8 cellular contexts compared by ENCODE assay signal in the genomic region with DNA sequence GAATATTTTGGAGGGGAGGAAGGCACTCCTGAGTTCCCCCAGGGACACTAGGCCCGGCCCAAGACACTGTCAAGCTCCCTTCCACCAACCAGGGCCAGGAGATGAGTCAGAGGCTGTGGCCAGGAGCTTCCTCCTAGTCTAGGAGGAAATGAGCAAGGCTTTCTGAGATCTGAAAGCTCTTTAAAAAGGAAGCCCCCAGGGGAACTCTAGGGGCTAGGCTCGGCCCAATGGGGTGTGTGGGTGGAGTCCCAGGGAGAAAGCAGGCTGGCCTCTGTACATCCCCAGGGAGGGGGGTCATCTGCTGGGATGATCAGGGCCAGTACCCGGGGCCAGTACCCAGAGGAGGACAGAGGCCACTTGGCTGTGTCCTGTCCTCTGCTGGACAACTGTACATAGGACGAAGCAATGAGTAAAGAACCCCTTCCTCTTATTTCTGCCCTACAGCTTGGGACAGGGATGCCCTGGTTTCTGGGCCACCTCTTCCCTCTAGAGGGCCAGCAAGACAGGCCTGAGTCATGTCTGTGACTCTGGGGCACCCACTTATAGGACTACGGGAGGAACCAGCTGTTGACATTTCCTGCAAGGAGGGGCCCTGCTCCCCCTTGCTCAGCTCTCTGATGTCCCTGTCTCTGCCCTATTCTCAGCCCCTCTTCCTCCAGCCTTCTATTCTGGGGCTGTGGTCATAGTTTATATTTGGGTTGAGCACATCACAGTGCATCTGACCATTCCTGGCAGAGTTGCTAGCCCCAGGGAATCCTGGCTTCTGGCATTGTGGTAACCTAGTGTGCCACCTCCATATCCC. TPM values are rescaled to one million over a fixed set of nuclear protein-coding genes. Genes with fewer than 3 reads are reported as not detected.
DNase-seq lines count a peak whose midpoint lies in the region; ATAC-seq and TF ChIP-seq lines count a peak whose summit lies in the region.

No MANE protein-coding gene starts in this region.

- no peaks in the 10 kb centered on the region for H4K20me1 ChIP-seq in PC-3 (ENCODE audit: low read length)

- no TSS peak for BruUV-seq in PC-3 (replicated peaks; lab: Mats Ljungman, UMichigan)

- peaks cover 68% of the 10 kb centered on the region for H3K4me1 ChIP-seq in PC-3 (ENCODE audit: insufficient read depth, low read length)
- H3K4me1 ChIP-seq in gastroesophageal sphincter, result peaks cover 0 to 90% (median 45%) of the 10 kb centered on the region in 3 donors

- peaks cover 15% of the 10 kb centered on the region for H3F3A ChIP-seq in PC-3 (ENCODE audit: low read length, unreplicated experiment)

- peak overlapping the region; percentile 31 for H3K9ac ChIP-seq in PC-3 (ENCODE audit: low read length)

- H3K27ac ChIP-seq in PC-3 (ENCODE audit: low read length) (peak overlapping the region; percentile 88), gastroesophageal sphincter (peak overlapping the region in 3 of 4 donors; percentile 83 to 87 (median 86))

- H3K4me2 ChIP-seq in PC-3 (ENCODE audit: low read length), result peak overlapping the region; percentile 95

- no peaks in the 10 kb centered on the region for H3K9me2 ChIP-seq in PC-3 (replicated peaks; ENCODE audit: low read length)

- peaks cover 60% of the 10 kb centered on the region for H3K79me2 ChIP-seq in PC-3 (ENCODE audit: low read length)

- peak; percentile 14; the same call in 1 of the 2 replicates for TF ChIP-seq CTCF in PC-3 (conservative IDR thresholded peaks at IDR 0.05; ENCODE audit: low read depth, low read length)
- no peak for TF ChIP-seq CTCF in gastroesophageal sphincter (IDR thresholded peaks at IDR 0.05)

- POLR2A ChIA-PET in PC-3 (lab: Charles Lee; ENCODE audit: unreplicated experiment), result interaction anchor here (0.5 kb wide), 1 partner anchor 309 kb away, joined by 5 read pairs; no protein-coding TSS in a partner anchor

- H2AFZ ChIP-seq in PC-3 (ENCODE audit: low read length), result no peak overlapping the region

- H3K9me3 ChIP-seq in PC-3 (ENCODE audit: low read length) (no peaks in the 10 kb centered on the region), gastroesophageal sphincter (no peaks in the 10 kb centered on the region)

- 10 to 31% methylated on average over 2 of the region's 5 CpGs for WGBS in gastroesophageal sphincter (ENCODE audit: low coverage in 1 of 2), 2 donors

- TF ChIP-seq EP300 in gastroesophageal sphincter (IDR thresholded peaks at IDR 0.05), result no peak

- intact Hi-C loops in PC-3 (cut with micrococcal nuclease), result loop anchor here (10.0 kb wide), 1 partner anchor 50 kb away; the partner anchor contains the start of genes E2F4, ELMO3 and EXOC3L1

- DNase-seq in PC-3 (peak; percentile 91), activated T-helper 1 cell treated with Interleukin-2 at 50 U/mL for 16 hours (ENCODE audit: low read depth) (peak; percentile 58), pulmonary artery endothelial cell (ENCODE audit: low read depth, low spot score) (peak; percentile 61), iPS-NIHi11 (ENCODE audit: low spot score) (no peak), epidermal melanocyte (ENCODE audit: insufficient read length, low spot score) (no peak)

- ATAC-seq in GM18502 (IDR thresholded peaks at IDR 0.05; ENCODE audit: poor library complexity, unreplicated experiment) (peak; percentile 59), HG02884 (IDR thresholded peaks at IDR 0.05; ENCODE audit: unreplicated experiment) (peak; percentile 47), PC-3 (peak; percentile 47), gastroesophageal sphincter (peak; percentile 6)

- peak overlapping the region; percentile 89; the same call in 1 of the 2 replicates for H3K4me3 ChIP-seq in PC-3 (ENCODE audit: low read length)
- no peak overlapping the region for H3K4me3 ChIP-seq in gastroesophageal sphincter

- CTCF ChIA-PET in PC-3 (lab: Charles Lee), result interaction anchor here (0.6 to 0.8 kb wide), 2 partner anchors 18 to 46 kb away, joined by 3 to 5 read pairs; partner anchors contain the start of gene TMEM208

- H3K36me3 ChIP-seq in PC-3 (ENCODE audit: low read depth, low read length) (no peaks in the 10 kb centered on the region), gastroesophageal sphincter (peaks cover 0 to 3% of the 10 kb centered on the region in 2 donors)

- H3K27me3 ChIP-seq in PC-3 (ENCODE audit: low read length) (no peaks in the 10 kb centered on the region), gastroesophageal sphincter (peaks cover 16% of the 10 kb centered on the region)

- no peak for TF ChIP-seq POLR2A in gastroesophageal sphincter (IDR thresholded peaks at IDR 0.05)

RNA-seq across cellular contexts. Expression of gene FHOD1, which starts 2.7 kb away (rescaled TPM):
- 45.5 and 57.1 TPM in 2 replicates for total RNA-seq in PC-3 (2014; rRNA removed)
- 10 to 100 TPM in 3 of 4 donors, 1 to 10 TPM in 1; 9.7 to 15.5 (median 12.9) TPM for total RNA-seq in gastroesophageal sphincter
- 22.1 and 27.0 TPM in 2 replicates for total RNA-seq in pulmonary artery endothelial cell

RNA-seq across cellular contexts. Expression of gene SLC9A5, which starts 4.2 kb away (rescaled TPM):
- total RNA-seq in PC-3 (2014; rRNA removed) (0.81 and 1.1 TPM in 2 replicates), gastroesophageal sphincter (under 1 TPM; 0.13 to 0.93 (median 0.21) TPM), pulmonary artery endothelial cell (0.99 and 1.3 TPM in 2 replicates)

RNA-seq across cellular contexts. Expression of gene TMEM208, which starts 17.7 kb away (rescaled TPM):
- 35.4 and 36.6 TPM in 2 replicates for total RNA-seq in PC-3 (2014; rRNA removed)
- total RNA-seq in gastroesophageal sphincter, result 10 to 100 TPM; 15.4 to 34.7 (median 30.7) TPM
- 27.5 and 30.0 TPM in 2 replicates for total RNA-seq in pulmonary artery endothelial cell

RNA-seq across cellular contexts. Expression of gene PLEKHG4, which starts 34.7 kb away (rescaled TPM):
- total RNA-seq in PC-3 (2014; rRNA removed) (8.9 and 15.6 TPM in 2 replicates), gastroesophageal sphincter (10 to 100 TPM in 1 of 4 donors, 1 to 10 TPM in 3; 3.0 to 14.4 (median 6.1) TPM), pulmonary artery endothelial cell (33.2 and 51.5 TPM in 2 replicates)

RNA-seq across cellular contexts. Expression of gene ELMO3, which starts 45.7 kb away (rescaled TPM):
- total RNA-seq in PC-3 (2014; rRNA removed), result 1.6 and 2.2 TPM in 2 replicates
- 1 to 10 TPM in 2 of 4 donors, under 1 TPM in 2; 0.15 to 3.9 (median 1.3) TPM for total RNA-seq in gastroesophageal sphincter
- total RNA-seq in pulmonary artery endothelial cell, result 0.53 and 1.4 TPM in 2 replicates

Comparison
In these comparisons a context has a peak if more than half of its experiments do, and no peak if none do; other contexts are left out.
1. ATAC-seq: peak in every context shown above with its lines; median percentile 59 in GM18502; 47 in HG02884; 47 in PC-3; 6 in gastroesophageal sphincter.
2. DNase-seq: peak in PC-3 (single experiment), activated T-helper 1 cell treated with Interleukin-2 at 50 U/mL for 16 hours (single experiment) and pulmonary artery endothelial cell (single experiment); none in iPS-NIHi11 (single experiment) and epidermal melanocyte (single experiment).